Comparison of ENCODE assay signal across 25 cellular contexts in the genomic region with DNA sequence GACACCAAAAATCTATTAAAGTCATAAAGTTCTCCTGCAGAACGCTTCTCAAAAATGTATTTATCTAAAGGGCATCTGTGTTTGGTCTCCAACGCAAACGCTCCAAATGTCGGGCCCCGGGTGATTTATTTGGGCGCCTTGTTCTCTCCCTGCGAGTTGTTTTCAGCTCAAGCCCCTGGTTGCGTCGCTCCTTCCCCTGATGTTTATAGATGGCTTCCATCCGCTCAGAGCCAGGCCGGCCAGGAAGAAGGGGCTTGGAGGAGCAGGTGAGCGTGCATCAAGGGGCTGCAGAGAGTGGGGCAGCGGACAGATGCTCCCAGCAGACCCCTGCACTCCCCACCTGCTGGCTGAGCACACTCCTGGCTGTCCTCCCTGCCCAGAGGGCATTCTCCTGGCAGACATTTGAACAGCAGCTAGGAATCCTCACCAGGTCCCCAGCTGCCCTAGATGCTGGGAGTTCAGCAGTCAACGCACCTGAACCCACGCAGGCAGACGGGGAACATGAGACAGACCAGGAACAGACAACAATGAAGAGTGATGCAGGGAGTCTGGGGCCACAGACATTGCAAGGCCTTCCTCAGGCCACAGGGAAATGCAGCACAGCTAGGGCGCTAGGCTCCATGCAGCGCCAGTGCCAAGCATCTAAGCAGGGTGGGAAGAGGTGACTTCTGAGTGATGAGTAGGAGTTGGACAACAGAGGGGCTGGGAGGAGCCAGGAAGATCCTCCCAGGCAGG. TPM values are rescaled to one million over a fixed set of nuclear protein-coding genes. Genes with fewer than 3 reads are reported as not detected.
DNase-seq lines count a peak whose midpoint lies in the region; ATAC-seq and TF ChIP-seq lines count a peak whose summit lies in the region.
"Had no signal": no experiment of that assay in that cellular context is flagged by ENCODE, and none has a peak within 500 bp of the region (broad histone marks: within the 10 kb centered on the region; RNA-seq: fewer than 3 reads in every experiment).

No MANE protein-coding gene starts in this region.

- no peaks in the 10 kb centered on the region for H3K36me3 Mint-ChIP-seq in mesothelial cell of epicardium

- H3K4me1 Mint-ChIP-seq in mesothelial cell of epicardium: peaks cover 15% of the 10 kb centered on the region
- H3K4me1 Mint-ChIP-seq: B cell had no signal

- DNase-seq in NCI-H146 (lab: John Stamatoyannopoulos, UW) (peak; percentile 39), NCI-H146 treated with DMSO at 0.1 percent for 48 hours (lab: John Stamatoyannopoulos, UW; ENCODE audit: unreplicated experiment) (no peak), left ventricle myocardium superior (peak; percentile 16), left cardiac atrium (no peak), mesothelial cell of epicardium (ENCODE audit: low spot score in 2 of 2, unreplicated experiment in 2 of 2) (no peak), aorta (peak; percentile 30 to 74), activated T-cell treated with anti-CD3 and anti-CD28 coated beads for 4 hours (no peak), ureter (ENCODE audit: low spot score) (no peak)
- DNase-seq: DMS153; DND-41; H9; Karpas-422; NCI-H1092; NCI-H1417 treated with DMSO at 0.1 percent for 48 hours; NCI-H187 treated with DMSO at 0.1 percent for 48 hours; NCI-H2171 treated with DMSO at 0.1 percent for 48 hours; NCI-H345; NCI-H510A treated with DMSO at 0.1 percent for 48 hours; NCI-H748 treated with DMSO at 0.1 percent for 48 hours; NK-92 treated with Interleukin-12 subunit alpha and Interleukin-12 subunit beta, amount 100 ng/mL, for 24 hours; PC-3 had no signal

- H3K27me3 Mint-ChIP-seq in mesothelial cell of epicardium (ENCODE audit: low read depth): peaks cover 32% of the 10 kb centered on the region
- H3K27me3 Mint-ChIP-seq: B cell had no signal

- H3K9me3 ChIP-seq in aorta (ENCODE audit: control insufficient read depth, low read length): no peaks in the 10 kb centered on the region

- no peaks in the 10 kb centered on the region for H3K9me3 Mint-ChIP-seq in mesothelial cell of epicardium
- H3K9me3 Mint-ChIP-seq: H9 had no signal

- ATAC-seq in left ventricle myocardium superior (no peak), left cardiac atrium (no peak), aorta (ENCODE audit: low FRiP score) (no peak)
- ATAC-seq: HepG2, PC-3 had no signal

- H3K4me3 Mint-ChIP-seq in mesothelial cell of epicardium: no peak overlapping the region
- H3K4me3 Mint-ChIP-seq: B cell, H9 had no signal

- no peak overlapping the region for H3K4me3 ChIP-seq in aorta (ENCODE audit: low read length in 2 of 2)

- H3K27ac ChIP-seq in aorta (ENCODE audit: low read depth in 1 of 2, low read length in 2 of 2): no peak overlapping the region
- H3K27ac ChIP-seq: 22Rv1 had no signal

- WGBS in aorta, 2 donors: 52 to 61% methylated on average over 18 of the region's 18 CpGs

- no peaks in the 10 kb centered on the region for H3K4me1 ChIP-seq in aorta (ENCODE audit: control insufficient read depth in 1 of 2, insufficient read depth in 2 of 2, low read length in 2 of 2)

- peak overlapping the region; percentile 67 for H3K27ac Mint-ChIP-seq in mesothelial cell of epicardium
- H3K27ac Mint-ChIP-seq: B cell, H9 had no signal

- intact Hi-C loops in left ventricle myocardium superior (cut with micrococcal nuclease): no loop called here
- intact Hi-C loops in left cardiac atrium (cut with DNase I): no loop called here
- intact Hi-C loops in aorta (cut with DNase I): no loop called here

- H3K27me3 ChIP-seq in aorta (ENCODE audit: control insufficient read depth in 1 of 2, insufficient read depth in 2 of 2, low read length in 1 of 2): no peaks in the 10 kb centered on the region

- no peak for TF ChIP-seq CTCF in mesothelial cell of epicardium (IDR thresholded peaks at IDR 0.05; ENCODE audit: unreplicated experiment)

- no peaks in the 10 kb centered on the region for H3K36me3 ChIP-seq in aorta (ENCODE audit: control insufficient read depth in 1 of 2, insufficient read depth in 2 of 2, low read length in 1 of 2)

RNA-seq across cellular contexts. Expression of a gene that starts 7.9 kb away (rescaled TPM):
- total RNA-seq in left ventricle myocardium superior (8.4 TPM), left cardiac atrium (1 to 10 TPM in 1 of 2 donors, under 1 TPM in 1; 0.84 to 6.1 TPM), mesothelial cell of epicardium (0.88 to 2.2 TPM (median 2.1 TPM) in 3 replicates), aorta (1 to 10 TPM in 1 of 2 donors, under 1 TPM in 1; 0.29 to 2.5 TPM), ureter (0.42 TPM)
- polyA plus RNA-seq in aorta: under 1 TPM in 1 of 2 donors, not detected in 1; 0.25 TPM
- total RNA-seq: PC-3, SK-MEL-5 had no signal
- polyA plus RNA-seq: HepG2 had no signal

Comparison
In these comparisons a context has a peak if more than half of its experiments do, and no peak if none do; other contexts are left out.
1. DNase-seq: peak in NCI-H146 (single experiment), left ventricle myocardium superior (single experiment) and aorta (2 of 2); none in NCI-H146 treated with DMSO at 0.1 percent for 48 hours (single experiment), left cardiac atrium (single experiment), mesothelial cell of epicardium (0 of 2), activated T-cell treated with anti-CD3 and anti-CD28 coated beads for 4 hours (single experiment) and ureter (single experiment).